19 cellular contexts compared by ENCODE assay signal in genomic region chr1:47779613-47780012, GRCh38.
DNase-seq lines count a peak whose midpoint lies in the region; ATAC-seq and TF ChIP-seq lines count a peak whose summit lies in the region.
"Had no signal": no experiment of that assay in that cellular context is flagged by ENCODE, and none has a peak within 500 bp of the region (broad histone marks: within the 10 kb centered on the region; RNA-seq: fewer than 3 reads in every experiment).

No MANE protein-coding gene starts in this region.

- no peak overlapping the region for H3K23ac ChIP-seq in H9 (ENCODE audit: insufficient read length, low read depth, low read length)

- CTCF ChIA-PET in HEK293 (lab: Yijun Ruan, JAX), result no interaction called here

- peaks cover 20 to 28% of the 10 kb centered on the region in 2 experiments for H3K4me1 Mint-ChIP-seq in H9
- peaks cover 15% of the 10 kb centered on the region for H3K4me1 Mint-ChIP-seq in neural progenitor cell
- peaks cover 28% of the 10 kb centered on the region for H3K4me1 Mint-ChIP-seq in GM23338
- peaks cover 53% of the 10 kb centered on the region for H3K4me1 Mint-ChIP-seq in nephron progenitor cell
- H3K4me1 Mint-ChIP-seq: CD4-positive, CD25-positive, alpha-beta regulatory T cell; CD8-positive, alpha-beta memory T cell had no signal

- no peaks in the 10 kb centered on the region for H4K20me1 ChIP-seq in H9 (ENCODE audit: control insufficient read depth, insufficient read depth, insufficient read length)
- H4K20me1 ChIP-seq in neural progenitor cell (ENCODE audit: low read depth), result no peaks in the 10 kb centered on the region
- no peaks in the 10 kb centered on the region for H4K20me1 ChIP-seq in GM23338 (replicated peaks; ENCODE audit: insufficient read depth)

- H3K9ac ChIP-seq in H9 (ENCODE audit: extremely low read depth, insufficient read length, low read length) (no peak overlapping the region), neural progenitor cell (no peak overlapping the region)
- H3K9ac ChIP-seq: GM23248 had no signal

- H3K9me2 ChIP-seq in GM23338 (ENCODE audit: insufficient read depth), result no peaks in the 10 kb centered on the region

- H3K18ac ChIP-seq in H9 (ENCODE audit: insufficient read length, low read depth, low read length), result no peak overlapping the region

- H3K14ac ChIP-seq in H9 (ENCODE audit: insufficient read depth, low read length), result peak overlapping the region; percentile 36; the same call in 1 of the 2 replicates

- H3K27ac ChIP-seq in H9 (ENCODE audit: insufficient read length, low read depth, low read length) (no peak overlapping the region), HEK293 (ENCODE audit: extremely low read depth, low read depth, low read length) (no peak overlapping the region), neural progenitor cell (no peak overlapping the region), GM23338 (ENCODE audit: low read depth) (no peak overlapping the region)
- H3K27ac ChIP-seq: GM23248 had no signal

- no peak overlapping the region for H4K8ac ChIP-seq in H9 (replicated peaks; ENCODE audit: insufficient read length, low read depth, low read length)

- no peak overlapping the region for H3K56ac ChIP-seq in H9 (ENCODE audit: insufficient read length, low read depth, low read length)

- H3K4me3 ChIP-seq in HEK293 (ENCODE audit: low read depth, low read length) (no peak overlapping the region), neural progenitor cell (no peak overlapping the region), GM23338 (no peak overlapping the region)
- H3K4me3 ChIP-seq: GM23248 had no signal

- no peak overlapping the region for H2BK120ac ChIP-seq in H9 (ENCODE audit: low read depth, low read length, poor library complexity, severe bottlenecking)

- peaks cover 4% of the 10 kb centered on the region; the same call in 1 of the 2 replicates for H3K4me1 ChIP-seq in H9 (ENCODE audit: insufficient read depth, low read length)
- no peaks in the 10 kb centered on the region for H3K4me1 ChIP-seq in HEK293 (ENCODE audit: control insufficient read depth, insufficient read depth, low read length)
- peaks cover 20% of the 10 kb centered on the region for H3K4me1 ChIP-seq in neural progenitor cell
- no peaks in the 10 kb centered on the region; the same call in 1 of the 2 replicates for H3K4me1 ChIP-seq in GM23338 (ENCODE audit: insufficient read depth)
- H3K4me1 ChIP-seq: BE2C had no signal

- H3K36me3 Mint-ChIP-seq in H9 (ENCODE audit: insufficient read depth in 1 of 3, low read depth in 3 of 3), result no peaks in the 10 kb centered on the region; a peak in 1 of 7 replicates
- H3K36me3 Mint-ChIP-seq in neural progenitor cell, result no peaks in the 10 kb centered on the region
- H3K36me3 Mint-ChIP-seq in GM23338 (ENCODE audit: low read depth), result no peaks in the 10 kb centered on the region
- H3K36me3 Mint-ChIP-seq in nephron progenitor cell (ENCODE audit: low read depth), result peaks cover 24% of the 10 kb centered on the region
- H3K36me3 Mint-ChIP-seq: CD4-positive, CD25-positive, alpha-beta regulatory T cell; CD8-positive, alpha-beta memory T cell had no signal

- H3K27me3 Mint-ChIP-seq in H9 (ENCODE audit: low read depth), result peaks cover 5% of the 10 kb centered on the region; the same call in 1 of the 2 replicates
- peaks cover 5% of the 10 kb centered on the region for H3K27me3 Mint-ChIP-seq in neural progenitor cell (ENCODE audit: insufficient read depth, low read depth)
- peaks cover 5% of the 10 kb centered on the region for H3K27me3 Mint-ChIP-seq in GM23338 (ENCODE audit: insufficient read depth, low read depth, poor library complexity)
- peaks cover 32% of the 10 kb centered on the region for H3K27me3 Mint-ChIP-seq in nephron progenitor cell (ENCODE audit: low read depth, poor library complexity)
- H3K27me3 Mint-ChIP-seq: CD4-positive, CD25-positive, alpha-beta regulatory T cell had no signal

- no CpG with 5 or more reads among the region's 3 CpGs for WGBS in H9 (ENCODE audit: extremely low coverage, insufficient read length, low lambda C conversion rate)

- TF ChIP-seq CTCF in H9 (conservative IDR thresholded peaks at IDR 0.05) (no peak), HEK293 (tag by site-specific recombination; IDR thresholded peaks at IDR 0.05) (no peak), neural progenitor cell (IDR thresholded peaks at IDR 0.05) (no peak), GM23338 (conservative IDR thresholded peaks at IDR 0.05; ENCODE audit: low read depth in 2 of 2) (no peak), nephron progenitor cell (IDR thresholded peaks at IDR 0.05) (no peak)

- H3K27ac Mint-ChIP-seq in H9 (no peak overlapping the region), neural progenitor cell (peak overlapping the region; percentile 57), GM23338 (no peak overlapping the region), nephron progenitor cell (no peak overlapping the region)
- H3K27ac Mint-ChIP-seq: CD4-positive, CD25-positive, alpha-beta regulatory T cell; CD8-positive, alpha-beta memory T cell had no signal

- DNase-seq in H9 (no peak), cerebellum (ENCODE audit: low spot score) (peak; percentile 26), neural progenitor cell (ENCODE audit: low spot score) (no peak), GM23338 (ENCODE audit: low spot score) (no peak), nephron progenitor cell (no peak)
- DNase-seq: ACHN; BE2C; C1 segment of cervical spinal cord; CD4-positive, CD25-positive, alpha-beta regulatory T cell; CD8-positive, alpha-beta memory T cell; COR-L47; DMS 273 treated with DMSO at 0.1 percent for 48 hours; DMS53; DND-41; EL; GM23248; H7 had no signal

- H3K4me3 Mint-ChIP-seq in H9 (no peak overlapping the region), neural progenitor cell (no peak overlapping the region), GM23338 (no peak overlapping the region), nephron progenitor cell (no peak overlapping the region)
- H3K4me3 Mint-ChIP-seq: CD4-positive, CD25-positive, alpha-beta regulatory T cell; CD8-positive, alpha-beta memory T cell had no signal

- H3K4ac ChIP-seq in H9 (ENCODE audit: low read depth, low read length), result no peak overlapping the region

- H3K27me3 ChIP-seq in H9 (ENCODE audit: insufficient read depth, low read length), result no peaks in the 10 kb centered on the region
- H3K27me3 ChIP-seq in neural progenitor cell, result no peaks in the 10 kb centered on the region
- no peaks in the 10 kb centered on the region for H3K27me3 ChIP-seq in GM23338 (ENCODE audit: insufficient read depth)
- H3K27me3 ChIP-seq: BE2C had no signal

- H3K79me1 ChIP-seq in H9 (ENCODE audit: insufficient read depth, low read depth, low read length, poor library complexity, severe bottlenecking), result no peaks in the 10 kb centered on the region

- H2BK15ac ChIP-seq in H9 (ENCODE audit: low read depth, low read length), result no peak overlapping the region

- no peak overlapping the region for H2BK12ac ChIP-seq in H9 (ENCODE audit: insufficient read length, low read depth, low read length)

- POLR2A ChIA-PET in HEK293 (lab: Yijun Ruan, JAX), result no interaction called here

- no peaks in the 10 kb centered on the region for H3K23me2 ChIP-seq in H9 (ENCODE audit: insufficient read length, low read depth, low read length, poor library complexity, severe bottlenecking)

- H3K36me3 ChIP-seq in HEK293 (ENCODE audit: control insufficient read depth in 2 of 2, insufficient read depth in 1 of 2, low read length in 2 of 2), result peaks cover 0 to 2% of the 10 kb centered on the region in 2 experiments; a peak in 1 of 3 replicates
- no peaks in the 10 kb centered on the region for H3K36me3 ChIP-seq in neural progenitor cell
- no peaks in the 10 kb centered on the region for H3K36me3 ChIP-seq in GM23338 (ENCODE audit: insufficient read depth)
- H3K36me3 ChIP-seq: BE2C had no signal

- H2BK5ac ChIP-seq in H9 (ENCODE audit: insufficient read length, low read length), result no peak overlapping the region

- no peak overlapping the region for H4K91ac ChIP-seq in H9 (ENCODE audit: insufficient read length, low read depth, low read length)

- H3K9me3 Mint-ChIP-seq in H9 (no peaks in the 10 kb centered on the region), neural progenitor cell (no peaks in the 10 kb centered on the region), GM23338 (no peaks in the 10 kb centered on the region), nephron progenitor cell (no peaks in the 10 kb centered on the region)
- H3K9me3 Mint-ChIP-seq: CD4-positive, CD25-positive, alpha-beta regulatory T cell; CD8-positive, alpha-beta memory T cell had no signal

- H3F3A ChIP-seq in neural progenitor cell (ENCODE audit: low read depth) (peaks cover 9% of the 10 kb centered on the region), GM23338 (replicated peaks; ENCODE audit: low read depth) (no peaks in the 10 kb centered on the region)

- H3K9me3 ChIP-seq in H9 (ENCODE audit: control insufficient read depth, low read depth, low read length), result no peaks in the 10 kb centered on the region
- no peaks in the 10 kb centered on the region for H3K9me3 ChIP-seq in HEK293 (ENCODE audit: control insufficient read depth, insufficient read depth, low read depth, low read length)
- H3K9me3 ChIP-seq in neural progenitor cell (ENCODE audit: low read depth), result no peaks in the 10 kb centered on the region
- H3K9me3 ChIP-seq: BE2C had no signal

- H2AFZ ChIP-seq in H9 (ENCODE audit: low read length) (no peak overlapping the region), neural progenitor cell (replicated peaks) (no peak overlapping the region), GM23338 (no peak overlapping the region)
- H2AFZ ChIP-seq: GM23248 had no signal

- H3K4me2 ChIP-seq in H9 (ENCODE audit: insufficient read depth, insufficient read length, low read length) (no peak overlapping the region), neural progenitor cell (no peak overlapping the region), GM23338 (no peak overlapping the region)

- no peak overlapping the region for H3T11ph ChIP-seq in H9 (ENCODE audit: low read length)

- no peak overlapping the region for H2BK20ac ChIP-seq in H9 (ENCODE audit: low read depth, low read length, poor library complexity, severe bottlenecking)

- H4K5ac ChIP-seq in H9 (ENCODE audit: insufficient read length, low read depth, low read length), result no peak overlapping the region

- H3K79me2 ChIP-seq in H9 (ENCODE audit: insufficient read depth, low read length), result no peaks in the 10 kb centered on the region
- no peaks in the 10 kb centered on the region for H3K79me2 ChIP-seq in neural progenitor cell (ENCODE audit: low read depth)
- H3K79me2 ChIP-seq in GM23338 (replicated peaks; ENCODE audit: insufficient read depth), result no peaks in the 10 kb centered on the region

- no peak overlapping the region for H2AK5ac ChIP-seq in H9 (ENCODE audit: insufficient read length, low read length)

- ATAC-seq in GM18907 (IDR thresholded peaks at IDR 0.05; ENCODE audit: unreplicated experiment) (no peak), GM23338 (no peak)

TF ChIP-seq in HEK293, 187 proteins besides CTCF, POLR2A, EP300 and RAD21 (continues in another document):
- TF ChIP-seq GLIS1 (tag by site-specific recombination; IDR thresholded peaks at IDR 0.05) (peak; percentile 82), FEZF1 (tag by site-specific recombination; IDR thresholded peaks at IDR 0.05) (no peak), ZNF473 (tag by site-specific recombination; IDR thresholded peaks at IDR 0.05) (no peak)
